ENCODE assay signal across 26 cellular contexts in the genomic region with DNA sequence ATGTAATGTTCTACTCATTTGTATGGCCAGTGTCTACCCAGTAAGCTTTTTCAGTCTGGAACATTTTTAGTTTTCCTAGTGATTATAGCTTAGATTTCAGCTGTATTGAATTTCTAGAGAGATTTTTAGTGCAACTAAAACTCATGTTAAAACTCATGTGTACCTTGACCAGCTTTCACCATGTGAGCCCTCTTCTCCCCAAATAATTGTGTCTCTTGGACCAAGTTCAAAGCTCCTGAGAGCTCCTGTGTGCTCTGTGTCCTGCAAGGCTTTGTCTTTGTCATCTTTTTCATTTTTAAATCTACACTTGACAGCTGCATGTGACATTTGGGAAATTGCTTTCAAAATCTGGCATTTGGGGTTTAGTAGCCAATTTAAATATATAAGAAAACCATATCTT.
"Had no signal": no experiment of that assay in that cellular context is flagged by ENCODE, and none has a peak within 500 bp of the region (broad histone marks: within the 10 kb centered on the region; RNA-seq: fewer than 3 reads in every experiment).

No MANE protein-coding gene starts in this region.

- H3K4me3 ChIP-seq: left lung, lung, pancreas, prostate gland, sigmoid colon, spleen, stomach, testis, thyroid gland, transverse colon, upper lobe of left lung, vagina had no signal

- H3K27me3 Mint-ChIP-seq: naive thymus-derived CD8-positive, alpha-beta T cell; stimulated activated memory B cell treated with anti-CD40 and anti-IgM and Interleukin-4, amounts not matched to agents 10 μg/mL and 1 μg/mL and 100 μg/mL, for 72 hours had no signal

- H3K27ac Mint-ChIP-seq: nephron; stimulated activated memory B cell treated with anti-CD40 and anti-IgM and Interleukin-4, amounts not matched to agents 10 μg/mL and 1 μg/mL and 100 μg/mL, for 72 hours had no signal

- H3K9me3 Mint-ChIP-seq: naive thymus-derived CD8-positive, alpha-beta T cell; nephron; neural crest cell; stimulated activated memory B cell treated with anti-CD40 and anti-IgM and Interleukin-4, amounts not matched to agents 10 μg/mL and 1 μg/mL and 100 μg/mL, for 72 hours had no signal

- ATAC-seq: left cardiac atrium; left lung; naive thymus-derived CD8-positive, alpha-beta T cell; pancreas; right cardiac atrium; stimulated activated memory B cell treated with anti-CD40 and anti-IgM and Interleukin-4, amounts not matched to agents 10 μg/mL and 1 μg/mL and 100 μg/mL, for 72 hours; stimulated activated naive CD8-positive, alpha-beta T cell treated with anti-CD3 and anti-CD28 coated beads, Interleukin-15, Interleukin-2, amounts not matched to agents 100 U/mL and 50 U/mL, for 24 hours had no signal

- DNase-seq: hippocampal formation; kidney glomerular epithelial cell; left cardiac atrium; left lung; naive thymus-derived CD8-positive, alpha-beta T cell; nucleus accumbens; pancreas; posterior cingulate gyrus; retina; right cardiac atrium; sigmoid colon; small intestine; spleen; stimulated activated CD4-positive, alpha-beta T cell treated with anti-CD3 and anti-CD28 coated beads, Interleukin-4, amount 100 ng/mL, for 24 hours; stimulated activated naive CD8-positive, alpha-beta T cell treated with anti-CD3 and anti-CD28 coated beads, Interleukin-15, Interleukin-2, amounts not matched to agents 100 U/mL and 50 U/mL, for 24 hours; stomach; testis; thyroid gland; transverse colon; upper lobe of left lung had no signal

- H3K27me3 ChIP-seq: left lung, pancreas, sigmoid colon, spleen, stomach, testis, thyroid gland, transverse colon, upper lobe of left lung, vagina had no signal

- H3K36me3 ChIP-seq: pancreas, prostate gland, sigmoid colon, thyroid gland, transverse colon, upper lobe of left lung, vagina had no signal

- H3K4me1 ChIP-seq: left lung, pancreas, prostate gland, transverse colon, upper lobe of left lung had no signal

- H3K27ac ChIP-seq: left lung, pancreas, prostate gland, sigmoid colon, spleen, stomach, testis, transverse colon, upper lobe of left lung, vagina had no signal

- H3K9me3 ChIP-seq: left lung, pancreas, prostate gland, sigmoid colon, spleen, stomach, testis, thyroid gland, transverse colon, upper lobe of left lung, vagina had no signal

- H3K4me3 Mint-ChIP-seq: naive thymus-derived CD8-positive, alpha-beta T cell; nephron; neural crest cell; stimulated activated memory B cell treated with anti-CD40 and anti-IgM and Interleukin-4, amounts not matched to agents 10 μg/mL and 1 μg/mL and 100 μg/mL, for 72 hours had no signal
